In the genomic region with DNA sequence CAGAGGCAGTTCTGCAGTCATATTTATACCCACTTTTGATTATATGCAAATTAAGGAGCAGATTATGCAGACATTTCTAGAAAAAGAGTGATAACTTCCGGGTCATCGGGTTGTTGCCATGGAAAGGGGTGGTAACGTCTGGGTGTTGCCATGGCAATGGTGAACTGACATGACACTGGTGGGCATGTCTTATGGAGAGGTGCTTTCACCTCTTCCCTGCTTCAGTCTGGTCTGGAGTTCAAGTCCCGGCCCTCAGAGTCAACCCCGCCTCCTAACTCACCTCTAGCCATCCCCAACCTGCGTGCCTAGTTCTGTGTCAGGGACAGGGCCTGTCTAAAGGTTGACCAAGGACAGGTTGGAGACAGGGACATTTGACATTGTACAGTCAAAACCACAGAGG, we compare ENCODE assay signal across 1 cellular context.
TF ChIP-seq lines count a peak whose summit lies in the region.

No MANE protein-coding gene starts in this region.

TF ChIP-seq in K562, 482 proteins besides CTCF, POLR2A, EP300 and RAD21 (continued from another document and continues in another):
- TF ChIP-seq, protein P1, sequence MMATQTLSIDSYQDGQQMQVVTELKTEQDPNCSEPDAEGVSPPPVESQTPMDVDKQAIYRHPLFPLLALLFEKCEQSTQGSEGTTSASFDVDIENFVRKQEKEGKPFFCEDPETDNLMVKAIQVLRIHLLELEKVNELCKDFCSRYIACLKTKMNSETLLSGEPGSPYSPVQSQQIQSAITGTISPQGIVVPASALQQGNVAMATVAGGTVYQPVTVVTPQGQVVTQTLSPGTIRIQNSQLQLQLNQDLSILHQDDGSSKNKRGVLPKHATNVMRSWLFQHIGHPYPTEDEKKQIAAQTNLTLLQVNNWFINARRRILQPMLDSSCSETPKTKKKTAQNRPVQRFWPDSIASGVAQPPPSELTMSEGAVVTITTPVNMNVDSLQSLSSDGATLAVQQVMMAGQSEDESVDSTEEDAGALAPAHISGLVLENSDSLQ (IDR thresholded peaks at IDR 0.05) = peak; percentile 77
- TF ChIP-seq SRF (CRISPR knock-in tag; IDR thresholded peaks at IDR 0.05) = no peak
- TF ChIP-seq, protein P2, sequence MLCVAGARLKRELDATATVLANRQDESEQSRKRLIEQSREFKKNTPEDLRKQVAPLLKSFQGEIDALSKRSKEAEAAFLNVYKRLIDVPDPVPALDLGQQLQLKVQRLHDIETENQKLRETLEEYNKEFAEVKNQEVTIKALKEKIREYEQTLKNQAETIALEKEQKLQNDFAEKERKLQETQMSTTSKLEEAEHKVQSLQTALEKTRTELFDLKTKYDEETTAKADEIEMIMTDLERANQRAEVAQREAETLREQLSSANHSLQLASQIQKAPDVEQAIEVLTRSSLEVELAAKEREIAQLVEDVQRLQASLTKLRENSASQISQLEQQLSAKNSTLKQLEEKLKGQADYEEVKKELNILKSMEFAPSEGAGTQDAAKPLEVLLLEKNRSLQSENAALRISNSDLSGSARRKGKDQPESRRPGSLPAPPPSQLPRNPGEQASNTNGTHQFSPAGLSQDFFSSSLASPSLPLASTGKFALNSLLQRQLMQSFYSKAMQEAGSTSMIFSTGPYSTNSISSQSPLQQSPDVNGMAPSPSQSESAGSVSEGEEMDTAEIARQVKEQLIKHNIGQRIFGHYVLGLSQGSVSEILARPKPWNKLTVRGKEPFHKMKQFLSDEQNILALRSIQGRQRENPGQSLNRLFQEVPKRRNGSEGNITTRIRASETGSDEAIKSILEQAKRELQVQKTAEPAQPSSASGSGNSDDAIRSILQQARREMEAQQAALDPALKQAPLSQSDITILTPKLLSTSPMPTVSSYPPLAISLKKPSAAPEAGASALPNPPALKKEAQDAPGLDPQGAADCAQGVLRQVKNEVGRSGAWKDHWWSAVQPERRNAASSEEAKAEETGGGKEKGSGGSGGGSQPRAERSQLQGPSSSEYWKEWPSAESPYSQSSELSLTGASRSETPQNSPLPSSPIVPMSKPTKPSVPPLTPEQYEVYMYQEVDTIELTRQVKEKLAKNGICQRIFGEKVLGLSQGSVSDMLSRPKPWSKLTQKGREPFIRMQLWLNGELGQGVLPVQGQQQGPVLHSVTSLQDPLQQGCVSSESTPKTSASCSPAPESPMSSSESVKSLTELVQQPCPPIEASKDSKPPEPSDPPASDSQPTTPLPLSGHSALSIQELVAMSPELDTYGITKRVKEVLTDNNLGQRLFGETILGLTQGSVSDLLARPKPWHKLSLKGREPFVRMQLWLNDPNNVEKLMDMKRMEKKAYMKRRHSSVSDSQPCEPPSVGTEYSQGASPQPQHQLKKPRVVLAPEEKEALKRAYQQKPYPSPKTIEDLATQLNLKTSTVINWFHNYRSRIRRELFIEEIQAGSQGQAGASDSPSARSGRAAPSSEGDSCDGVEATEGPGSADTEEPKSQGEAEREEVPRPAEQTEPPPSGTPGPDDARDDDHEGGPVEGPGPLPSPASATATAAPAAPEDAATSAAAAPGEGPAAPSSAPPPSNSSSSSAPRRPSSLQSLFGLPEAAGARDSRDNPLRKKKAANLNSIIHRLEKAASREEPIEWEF (CRISPR knock-in tag; IDR thresholded peaks at IDR 0.05) = no peak
- TF ChIP-seq BMI1 (IDR thresholded peaks at IDR 0.05; ENCODE audit: low read length) = peak; percentile 91
- no peak for TF ChIP-seq C11orf30 (IDR thresholded peaks at IDR 0.05; ENCODE audit: low read depth)
- TF ChIP-seq POLR2G (IDR thresholded peaks at IDR 0.05; ENCODE audit: low read depth, low read length) = no peak
- no peak for TF ChIP-seq ARHGAP35 (IDR thresholded peaks at IDR 0.05; ENCODE audit: partially characterized antibody)
- TF ChIP-seq ZNF699 (CRISPR knock-in tag; IDR thresholded peaks at IDR 0.05; ENCODE audit: insufficient replicate concordance) = no peak
- no peak for TF ChIP-seq RBM25 (IDR thresholded peaks at IDR 0.05; ENCODE audit: low read depth, low read length, severe bottlenecking)
- no peak for TF ChIP-seq BCOR (IDR thresholded peaks at IDR 0.05)
- no peak for TF ChIP-seq THRAP3 (IDR thresholded peaks at IDR 0.05; ENCODE audit: borderline replicate concordance)
- peak; percentile 75 for TF ChIP-seq ZBTB40 (IDR thresholded peaks at IDR 0.05)
- TF ChIP-seq ZBTB40 (CRISPR knock-in tag; IDR thresholded peaks at IDR 0.05) = no peak
- no peak for TF ChIP-seq NCOA1 (IDR thresholded peaks at IDR 0.05; ENCODE audit: low read depth)
- peak; percentile 86 for TF ChIP-seq MXI1 (IDR thresholded peaks at IDR 0.05; ENCODE audit: low read depth, low read length)
- TF ChIP-seq RFX1 (IDR thresholded peaks at IDR 0.05) = peak; percentile 96
- no peak for TF ChIP-seq RBM22 (IDR thresholded peaks at IDR 0.05; ENCODE audit: low read depth, low read length, poor library complexity, severe bottlenecking)
- 0 out of 2 replicates have a peak, but pooled peaks have one; percentile 26 for TF ChIP-seq ZNF384 (IDR thresholded peaks at IDR 0.05; ENCODE audit: low read depth, low read length)
- no peak for TF ChIP-seq STAT5B (CRISPR knock-in tag; IDR thresholded peaks at IDR 0.05)
- TF ChIP-seq GABPA (tag; conservative IDR thresholded peaks at IDR 0.05; ENCODE audit: low read depth) = peak; percentile 72
- no peak for TF ChIP-seq ZBTB8A (IDR thresholded peaks at IDR 0.05; ENCODE audit: partially characterized antibody)
- peak; percentile 88 for TF ChIP-seq GABPB1 (CRISPR knock-in tag; IDR thresholded peaks at IDR 0.05)
- no peak for TF ChIP-seq ARID4B (CRISPR knock-in tag; IDR thresholded peaks at IDR 0.05)
- no peak for TF ChIP-seq ZFPM2 (CRISPR knock-in tag; IDR thresholded peaks at IDR 0.05)
- no peak for TF ChIP-seq SETDB1 (IDR thresholded peaks at IDR 0.05; ENCODE audit: low read length)
- no peak for TF ChIP-seq SIX5 (IDR thresholded peaks at IDR 0.05; ENCODE audit: borderline replicate concordance in 1 of 2, insufficient read depth in 1 of 2, low read depth in 1 of 2, low read length in 2 of 2)
- TF ChIP-seq EZH2 (IDR thresholded peaks at IDR 0.05; ENCODE audit: borderline replicate concordance, low read depth, low read length) = no peak
- peak; percentile 11 for TF ChIP-seq MEIS2 (IDR thresholded peaks at IDR 0.05; ENCODE audit: partially characterized antibody)
- no peak for TF ChIP-seq FOXA1 (IDR thresholded peaks at IDR 0.05; ENCODE audit: borderline replicate concordance)
- TF ChIP-seq MECOM (CRISPR knock-in tag; IDR thresholded peaks at IDR 0.05) = no peak
- TF ChIP-seq CHCHD3 (CRISPR knock-in tag; IDR thresholded peaks at IDR 0.05) = no peak
- TF ChIP-seq, protein P3, sequence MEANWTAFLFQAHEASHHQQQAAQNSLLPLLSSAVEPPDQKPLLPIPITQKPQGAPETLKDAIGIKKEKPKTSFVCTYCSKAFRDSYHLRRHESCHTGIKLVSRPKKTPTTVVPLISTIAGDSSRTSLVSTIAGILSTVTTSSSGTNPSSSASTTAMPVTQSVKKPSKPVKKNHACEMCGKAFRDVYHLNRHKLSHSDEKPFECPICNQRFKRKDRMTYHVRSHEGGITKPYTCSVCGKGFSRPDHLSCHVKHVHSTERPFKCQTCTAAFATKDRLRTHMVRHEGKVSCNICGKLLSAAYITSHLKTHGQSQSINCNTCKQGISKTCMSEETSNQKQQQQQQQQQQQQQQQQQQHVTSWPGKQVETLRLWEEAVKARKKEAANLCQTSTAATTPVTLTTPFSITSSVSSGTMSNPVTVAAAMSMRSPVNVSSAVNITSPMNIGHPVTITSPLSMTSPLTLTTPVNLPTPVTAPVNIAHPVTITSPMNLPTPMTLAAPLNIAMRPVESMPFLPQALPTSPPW (CRISPR knock-in tag; IDR thresholded peaks at IDR 0.05) = no peak
- peak; percentile 96 for TF ChIP-seq NR2C1 (IDR thresholded peaks at IDR 0.05)
- peak; percentile 95 for TF ChIP-seq NR2C1 (tag; IDR thresholded peaks at IDR 0.05)
- no peak for TF ChIP-seq TCFL5 (CRISPR knock-in tag; conservative IDR thresholded peaks at IDR 0.05)
- TF ChIP-seq SMAD2 (IDR thresholded peaks at IDR 0.05; ENCODE audit: low read depth, low read length) = no peak
